8 cellular contexts compared by ENCODE assay signal in the genomic region with DNA sequence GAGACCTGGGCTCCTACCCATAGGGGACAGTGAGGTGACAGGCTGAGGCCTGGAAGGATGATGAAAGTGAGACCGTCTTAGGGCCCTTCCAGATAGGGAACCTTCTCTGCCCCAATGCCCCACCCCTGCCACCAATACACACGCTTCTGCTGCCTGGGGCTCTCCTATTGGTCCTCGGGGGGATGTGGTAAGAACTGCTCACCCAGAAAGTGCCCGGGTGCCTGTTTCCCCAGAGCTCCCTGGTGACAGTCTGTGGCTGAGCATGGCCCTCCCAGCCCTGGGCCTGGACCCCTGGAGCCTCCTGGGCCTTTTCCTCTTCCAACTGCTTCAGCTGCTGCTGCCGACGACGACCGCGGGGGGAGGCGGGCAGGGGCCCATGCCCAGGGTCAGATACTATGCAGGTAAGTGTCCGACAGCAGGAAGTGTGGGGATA. TPM values are rescaled to one million over a fixed set of nuclear protein-coding genes. Genes with fewer than 3 reads are reported as not detected.
DNase-seq lines count a peak whose midpoint lies in the region; ATAC-seq and TF ChIP-seq lines count a peak whose summit lies in the region.

No MANE protein-coding gene starts in this region.

- peak overlapping the region; percentile 66 for H3K27ac Mint-ChIP-seq in CD4-positive, alpha-beta T cell
- peak overlapping the region in 2 of 3 donors; percentile 41 to 52 for H3K27ac Mint-ChIP-seq in IgD-negative memory B cell

- H3K4me3 Mint-ChIP-seq in CD4-positive, alpha-beta T cell = peak overlapping the region; percentile 77
- peak overlapping the region; percentile 10 to 88 (median 78) for H3K4me3 Mint-ChIP-seq in IgD-negative memory B cell

- H3K36me3 ChIP-seq in colonic mucosa = no peaks in the 10 kb centered on the region

- H3K4me1 Mint-ChIP-seq in CD4-positive, alpha-beta T cell (ENCODE audit: low read depth) = peaks cover 52% of the 10 kb centered on the region
- peaks cover 54 to 69% (median 56%) of the 10 kb centered on the region in 3 donors for H3K4me1 Mint-ChIP-seq in IgD-negative memory B cell

- POLR2A ChIA-PET in CD4-positive, alpha-beta T cell (lab: Charles Lee) = interaction anchor here (0.8 to 2.6 kb wide), 4 partner anchors 9 to 59 kb away, joined by 3 to 11 read pairs (median 4); a partner anchor contains a TSS

- no peaks in the 10 kb centered on the region for H3K27me3 ChIP-seq in CD4-positive, alpha-beta T cell (ENCODE audit: control insufficient read depth, insufficient read depth, low read length)
- no peaks in the 10 kb centered on the region for H3K27me3 ChIP-seq in colonic mucosa

- H3K4me1 ChIP-seq in colonic mucosa = no peaks in the 10 kb centered on the region

- DNase-seq in CD4-positive, alpha-beta T cell = no peak
- peak; percentile 90 for DNase-seq in GM19238 (ENCODE audit: insufficient read length, low spot score)
- DNase-seq in colonic mucosa = no peak
- peak; percentile 31 for DNase-seq in stimulated activated CD8-positive, alpha-beta memory T cell treated with anti-CD3 and anti-CD28 coated beads, Interleukin-12 subunit alpha, Interleukin-12 subunit beta, amount 100 ng/mL, for 24 hours (ENCODE audit: extremely low read depth)
- no peak for DNase-seq in epidermal melanocyte (ENCODE audit: insufficient read length, low spot score)
- no peak for DNase-seq in iPS-NIHi7 (ENCODE audit: extremely low spot score)
- DNase-seq in NCI-H146 treated with DMSO at 0.1 percent for 48 hours (lab: John Stamatoyannopoulos, UW; ENCODE audit: unreplicated experiment) = no peak

- no peak overlapping the region for H3K27ac ChIP-seq in CD4-positive, alpha-beta T cell (ENCODE audit: low read depth, low read length)
- no peak overlapping the region for H3K27ac ChIP-seq in colonic mucosa

- no peak overlapping the region for H3K9ac ChIP-seq in colonic mucosa (ENCODE audit: low read depth in 2 of 2, low read length in 2 of 2)

- TF ChIP-seq CTCF in CD4-positive, alpha-beta T cell (IDR thresholded peaks at IDR 0.05) = no peak
- TF ChIP-seq CTCF in colonic mucosa (IDR thresholded peaks at IDR 0.05) = no peak

- CTCF ChIA-PET in CD4-positive, alpha-beta T cell (lab: Charles Lee) = interaction anchor here (0.7 kb wide), 1 partner anchor 57 kb away, joined by 3 read pairs; no protein-coding TSS in a partner anchor

- intact Hi-C loops in CD4-positive, alpha-beta T cell (cut with DNase I, micrococcal nuclease) = no loop called here
- intact Hi-C loops in colonic mucosa (cut with DNase I) = no loop called here

- H3K4me3 ChIP-seq in colonic mucosa = peak overlapping the region; percentile 4

- peak; percentile 71 for ATAC-seq in CD4-positive, alpha-beta T cell (ENCODE audit: poor library complexity)

- H3K27me3 Mint-ChIP-seq in CD4-positive, alpha-beta T cell = no peaks in the 10 kb centered on the region
- peaks cover 54% of the 10 kb centered on the region for H3K27me3 Mint-ChIP-seq in IgD-negative memory B cell

- H3K36me3 Mint-ChIP-seq in CD4-positive, alpha-beta T cell (ENCODE audit: low read depth) = no peaks in the 10 kb centered on the region
- H3K36me3 Mint-ChIP-seq in IgD-negative memory B cell = peaks cover 3% of the 10 kb centered on the region

- H3K9me3 Mint-ChIP-seq in CD4-positive, alpha-beta T cell = no peaks in the 10 kb centered on the region
- no peaks in the 10 kb centered on the region for H3K9me3 Mint-ChIP-seq in IgD-negative memory B cell

- H3K9me3 ChIP-seq in CD4-positive, alpha-beta T cell (ENCODE audit: control insufficient read depth, low read length) = no peaks in the 10 kb centered on the region
- no peaks in the 10 kb centered on the region for H3K9me3 ChIP-seq in colonic mucosa

RNA-seq across cellular contexts. Expression of a gene that starts 0.9 kb away (rescaled TPM):
- total RNA-seq in CD4-positive, alpha-beta T cell = 10 to 100 TPM in 1 of 2 experiments, 1 to 10 TPM in 1; 9.4 to 10.1 TPM
- polyA plus RNA-seq in IgD-negative memory B cell = 11.0 TPM
- total RNA-seq in colonic mucosa = 1 to 10 TPM; 4.5 to 5.6 TPM

RNA-seq across cellular contexts. Expression of a gene that starts 39.6 kb away (rescaled TPM):
- total RNA-seq in CD4-positive, alpha-beta T cell = 10 to 100 TPM; 11.6 to 13.0 TPM
- polyA plus RNA-seq in IgD-negative memory B cell = 16.6 TPM
- 10 to 100 TPM; 23.6 to 26.8 TPM for total RNA-seq in colonic mucosa

RNA-seq across cellular contexts. Expression of a gene that starts 39.8 kb away (rescaled TPM):
- 100 to 1,000 TPM; 435 to 455 TPM for total RNA-seq in CD4-positive, alpha-beta T cell
- 5.7 TPM for polyA plus RNA-seq in IgD-negative memory B cell
- 100 to 1,000 TPM; 414 to 610 TPM for total RNA-seq in colonic mucosa

RNA-seq across cellular contexts. Expression of a gene that starts 58.5 kb away (rescaled TPM):
- total RNA-seq in CD4-positive, alpha-beta T cell = 10 to 100 TPM; 58.0 to 61.2 TPM
- 87.0 TPM for polyA plus RNA-seq in IgD-negative memory B cell
- total RNA-seq in colonic mucosa = 10 to 100 TPM; 44.4 to 49.4 TPM

Comparison
In these comparisons a context has a peak if more than half of its experiments do, and no peak if none do; other contexts are left out.
1. DNase-seq: peak in GM19238 (single experiment) and stimulated activated CD8-positive, alpha-beta memory T cell treated with anti-CD3 and anti-CD28 coated beads, Interleukin-12 subunit alpha, Interleukin-12 subunit beta, amount 100 ng/mL, for 24 hours (single experiment); none in CD4-positive, alpha-beta T cell (0 of 10), colonic mucosa (single experiment), epidermal melanocyte (single experiment), iPS-NIHi7 (single experiment) and NCI-H146 treated with DMSO at 0.1 percent for 48 hours (single experiment).